27 cellular contexts compared by ENCODE assay signal in the genomic region with DNA sequence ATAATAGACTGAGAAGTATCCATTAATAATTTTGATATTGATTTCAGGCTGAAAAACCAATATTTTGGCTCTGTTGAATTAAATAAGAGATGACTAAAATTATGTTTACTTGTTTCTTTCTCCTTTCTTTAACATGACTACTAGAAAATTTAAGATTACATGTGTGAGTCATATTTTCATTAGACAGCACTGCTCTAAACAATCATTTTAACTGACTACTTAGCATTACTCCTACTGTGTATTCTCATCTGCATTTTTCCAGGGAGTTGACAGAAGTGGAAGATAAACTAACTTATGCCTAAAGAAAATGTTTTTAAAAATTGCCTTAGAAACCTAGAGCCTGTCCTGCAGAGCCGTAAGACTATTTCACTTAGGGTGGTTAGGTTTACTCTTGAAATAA. TPM values are rescaled to one million over a fixed set of nuclear protein-coding genes. Genes with fewer than 3 reads are reported as not detected.
A peak's percentile ranks its signal among the peaks of the same experiment; 100 is the strongest.
DNase-seq lines count a peak whose midpoint lies in the region; ATAC-seq, FAIRE-seq and TF ChIP-seq lines count a peak whose summit lies in the region.
"Had no signal": no experiment of that assay in that cellular context is flagged by ENCODE, and none has a peak within 500 bp of the region (broad histone marks: within the 10 kb centered on the region; RNA-seq: fewer than 3 reads in every experiment).

No MANE protein-coding gene starts in this region.

- DNase-seq in cardiac muscle cell (ENCODE audit: low read depth in 1 of 2, low spot score in 1 of 2) (peak in 1 of 2 donors; percentile 13), Right ventricle myocardium superior (no peak), bronchial epithelial cell (ENCODE audit: low read depth) (peak; percentile 32), keratinocyte (ENCODE audit: low read depth, low spot score) (no peak)
- no peak for DNase-seq in activated CD4-positive, alpha-beta T cell treated with anti-CD3 and anti-CD28 coated beads, Interleukin-2, amount 50 U/mL, for 48 hours
- DNase-seq: AML-193; C1 segment of cervical spinal cord; CD8-positive, alpha-beta T cell; DMS153; GDM1; H7; KBM-7; MM.1S; NCI-H1048; NCI-H1417 treated with DMSO at 0.1 percent for 48 hours; NCI-H187; NCI-H446 treated with DMSO at 0.1 percent for 48 hours; NCI-H526 treated with DMSO at 0.1 percent for 48 hours; OCI-M1; SHP77 treated with DMSO at 0.1 percent for 48 hours; SK-N-SH had no signal

- ATAC-seq in Right ventricle myocardium superior (ENCODE audit: poor library complexity), result no peak
- ATAC-seq in GM19351 (IDR thresholded peaks at IDR 0.05; ENCODE audit: unreplicated experiment), result no peak
- no peak for ATAC-seq in HG03354 (IDR thresholded peaks at IDR 0.05; ENCODE audit: poor library complexity, severe bottlenecking, unreplicated experiment)
- ATAC-seq in GM18858 (IDR thresholded peaks at IDR 0.05; ENCODE audit: unreplicated experiment), result no peak
- ATAC-seq: CD8-positive, alpha-beta T cell; HepG2 had no signal

- H3K4me1 ChIP-seq in cardiac muscle cell (ENCODE audit: low read depth), result peaks cover 18% of the 10 kb centered on the region
- H3K4me1 ChIP-seq in keratinocyte (ENCODE audit: control insufficient read depth, extremely low read depth, insufficient read depth, low read length), result peaks cover 28% of the 10 kb centered on the region

- no peaks in the 10 kb centered on the region for H4K20me1 ChIP-seq in keratinocyte (ENCODE audit: control insufficient read depth, extremely low read depth, insufficient read depth, low read length)

- no peak overlapping the region for H2AFZ ChIP-seq in keratinocyte (ENCODE audit: control insufficient read depth, low read length)

- H3K27me3 ChIP-seq in cardiac muscle cell (no peaks in the 10 kb centered on the region), bronchial epithelial cell (ENCODE audit: control insufficient read depth, insufficient read depth, low read length) (no peaks in the 10 kb centered on the region), keratinocyte (ENCODE audit: control insufficient read depth, extremely low read depth, insufficient read depth, low read length) (no peaks in the 10 kb centered on the region)

- H3K4me2 ChIP-seq in keratinocyte (ENCODE audit: control insufficient read depth, extremely low read depth, insufficient read depth, low read depth, low read length), result no peak overlapping the region
- H3K4me2 ChIP-seq: SK-N-SH had no signal

- intact Hi-C loops in Right ventricle myocardium superior (cut with DNase I), result no loop called here

- H3K36me3 ChIP-seq in cardiac muscle cell (no peaks in the 10 kb centered on the region), bronchial epithelial cell (ENCODE audit: control insufficient read depth, insufficient read depth, low read length) (peaks cover 8% of the 10 kb centered on the region), keratinocyte (ENCODE audit: control insufficient read depth in 2 of 2, extremely low read depth in 1 of 2, insufficient read depth in 2 of 2, low read length in 2 of 2) (peaks cover 0 to 34% of the 10 kb centered on the region in 2 experiments)

- H3K9me1 ChIP-seq in keratinocyte (ENCODE audit: control insufficient read depth, extremely low read depth, insufficient read depth, low read length), result no peaks in the 10 kb centered on the region

- H3K27ac ChIP-seq in cardiac muscle cell, result peak overlapping the region; percentile 43
- peak overlapping the region; percentile 32 for H3K27ac ChIP-seq in keratinocyte (ENCODE audit: control insufficient read depth, insufficient read depth, low read length)
- H3K27ac ChIP-seq: 22Rv1, HL-60 had no signal

- dilution Hi-C loops in keratinocyte (cut with MboI; ENCODE audit: extremely low pct_ligation_motif_present, low sequenced_read_pairs), result no loop called here

- no peak overlapping the region for H3K9ac ChIP-seq in keratinocyte (ENCODE audit: control insufficient read depth, extremely low read depth, insufficient read depth, low read length)
- H3K9ac ChIP-seq: SK-N-SH had no signal

- TF ChIP-seq CTCF in cardiac muscle cell (IDR thresholded peaks at IDR 0.05; ENCODE audit: low read depth, low read length), result no peak
- no peak for TF ChIP-seq CTCF in bronchial epithelial cell (IDR thresholded peaks at IDR 0.05; ENCODE audit: insufficient read depth, low read length, severe bottlenecking)
- TF ChIP-seq CTCF in keratinocyte (optimal IDR thresholded peaks at IDR 0.05 in 1 of 3, IDR thresholded peaks at IDR 0.05 in 1 of 3, conservative IDR thresholded peaks at IDR 0.05 in 1 of 3; ENCODE audit: extremely low read depth in 1 of 3, insufficient read depth in 2 of 3, low read length in 3 of 3), result no peak

- H3K4me3 ChIP-seq in cardiac muscle cell (no peak overlapping the region), bronchial epithelial cell (ENCODE audit: low read depth, low read length) (no peak overlapping the region), keratinocyte (ENCODE audit: control insufficient read depth in 2 of 3, extremely low read depth in 1 of 3, insufficient read depth in 2 of 3, low read depth in 1 of 3, low read length in 3 of 3) (no peak overlapping the region)

- H3K9me3 ChIP-seq in cardiac muscle cell (ENCODE audit: low read depth), result no peaks in the 10 kb centered on the region
- H3K9me3 ChIP-seq in keratinocyte (ENCODE audit: control insufficient read depth, low read depth, low read length), result no peaks in the 10 kb centered on the region
- H3K9me3 ChIP-seq: SK-N-SH had no signal

- FAIRE-seq in bronchial epithelial cell (lab: Jason Lieb, UNC), result no peak
- no peak for FAIRE-seq in keratinocyte (lab: Jason Lieb, UNC)
- FAIRE-seq: HepG2 had no signal

- no peaks in the 10 kb centered on the region for H3K79me2 ChIP-seq in keratinocyte (ENCODE audit: control insufficient read depth, insufficient read depth, low read length)

RNA-seq across cellular contexts. Expression of a gene that starts 29.1 kb away (rescaled TPM):
- 29.7 and 39.2 TPM in 2 replicates for total RNA-seq in cardiac muscle cell
- 7.4 and 23.9 TPM in 2 replicates for polyA plus RNA-seq in cardiac muscle cell
- 1.1 TPM for total RNA-seq in Right ventricle myocardium superior
- total RNA-seq in bronchial epithelial cell, result 124 and 204 TPM in 2 replicates
- 50.0 to 103 TPM (median 58.7 TPM) in 3 replicates for polyA plus RNA-seq in keratinocyte
- 9.7 TPM for polyA plus RNA-seq in keratinocyte (2011; ENCODE audit: low read depth)
- 11.0 and 13.9 TPM in 2 replicates for polyA plus RNA-seq in keratinocyte (2011; cell fraction: cytosol; rRNA removed)
- 220 and 317 TPM in 2 replicates for polyA plus RNA-seq in keratinocyte (2011; cell fraction: nucleus; rRNA removed)
- 9.3 and 67.3 TPM in 2 replicates for polyA plus RNA-seq in keratinocyte (2012; ENCODE audit: low replicate concordance)
- polyA minus RNA-seq in keratinocyte, result 156 to 171 TPM (median 163 TPM) in 3 replicates
- polyA minus RNA-seq in keratinocyte (2011; cell fraction: cytosol; rRNA and poly(A)+ RNA removed), result 52.0 TPM
- polyA minus RNA-seq in keratinocyte (2011; cell fraction: nucleus; rRNA and poly(A)+ RNA removed), result 323 and 527 TPM in 2 replicates
- total RNA-seq: CD8-positive, alpha-beta T cell; HepG2 had no signal
- polyA plus RNA-seq: HepG2 had no signal

Comparison
In these comparisons a context has a peak if more than half of its experiments do, and no peak if none do; other contexts are left out.
1. RNA of a gene that starts 29.1 kb away (total RNA-seq): 124 to 204 TPM in bronchial epithelial cell and 29.7 to 39.2 TPM in cardiac muscle cell; 1.1 TPM in Right ventricle myocardium superior (single experiment); every median in the first group is over 10 times any median in the second.